ENCODE assay signal across 10 cellular contexts in genomic region chr19:45876411-45877197, GRCh38. TPM values are rescaled to one million over a fixed set of nuclear protein-coding genes. Genes with fewer than 3 reads are reported as not detected.
DNase-seq lines count a peak whose midpoint lies in the region; ATAC-seq and TF ChIP-seq lines count a peak whose summit lies in the region.
"Had no signal": no experiment of that assay in that cellular context is flagged by ENCODE, and none has a peak within 500 bp of the region (broad histone marks: within the 10 kb centered on the region; RNA-seq: fewer than 3 reads in every experiment).

No MANE protein-coding gene starts in this region.

- peak overlapping the region; percentile 54 for H3K4me3 Mint-ChIP-seq in CD8-positive, alpha-beta T cell

- H3K36me3 ChIP-seq in CD8-positive, alpha-beta T cell (ENCODE audit: insufficient read depth, low read length): no peaks in the 10 kb centered on the region
- H3K36me3 ChIP-seq in parathyroid adenoma (ENCODE audit: control insufficient read depth, insufficient read depth, low read length): no peaks in the 10 kb centered on the region
- no peaks in the 10 kb centered on the region for H3K36me3 ChIP-seq in testis (ENCODE audit: low read depth, missing control alignments)

- no peak for TF ChIP-seq CTCF in CD8-positive, alpha-beta T cell (IDR thresholded peaks at IDR 0.05)
- TF ChIP-seq CTCF in fibroblast of villous mesenchyme (IDR thresholded peaks at IDR 0.05; ENCODE audit: insufficient read depth, low read depth, low read length) (no peak), parathyroid adenoma (IDR thresholded peaks at IDR 0.05) (no peak), testis (IDR thresholded peaks at IDR 0.05) (no peak)

- H2AFZ ChIP-seq in parathyroid adenoma: peak overlapping the region; percentile 62

- H3K4me1 Mint-ChIP-seq in CD8-positive, alpha-beta T cell (ENCODE audit: low read depth): peaks cover 13% of the 10 kb centered on the region

- H3K9me3 ChIP-seq in CD8-positive, alpha-beta T cell (ENCODE audit: low read length): no peaks in the 10 kb centered on the region
- no peaks in the 10 kb centered on the region for H3K9me3 ChIP-seq in parathyroid adenoma (ENCODE audit: control insufficient read depth, low read length)
- no peaks in the 10 kb centered on the region for H3K9me3 ChIP-seq in testis

- no peak for DNase-seq in CD8-positive, alpha-beta T cell
- DNase-seq in T-helper 9 cell (peak; percentile 13), fibroblast of villous mesenchyme (ENCODE audit: low read depth) (peak; percentile 27), mesenteric fat pad (ENCODE audit: low spot score) (no peak), testis (no peak), EL (no peak)
- DNase-seq: SIG-M5 had no signal

- 27 to 61% methylated on average over 22 to 27 of the region's 41 CpGs for WGBS in testis, 2 donors

- H3K27me3 Mint-ChIP-seq in CD8-positive, alpha-beta T cell (ENCODE audit: low read depth): peaks cover 34% of the 10 kb centered on the region

- no peak overlapping the region for H3K27ac Mint-ChIP-seq in CD8-positive, alpha-beta T cell

- no peak overlapping the region for H3K27ac ChIP-seq in CD8-positive, alpha-beta T cell (ENCODE audit: low read depth, low read length)
- H3K27ac ChIP-seq in parathyroid adenoma (peak overlapping the region; percentile 39), testis (peak overlapping the region in 1 of 2 donors; percentile 47)

- H3K4me2 ChIP-seq in parathyroid adenoma (ENCODE audit: low read length): no peak overlapping the region

- H3K79me2 ChIP-seq in parathyroid adenoma: no peaks in the 10 kb centered on the region

- intact Hi-C loops in CD8-positive, alpha-beta T cell (cut with DNase I, micrococcal nuclease): no loop called here
- intact Hi-C loops in testis (cut with DNase I; ENCODE audit: low total_unique reads): no loop called here

- H3K4me3 ChIP-seq in CD8-positive, alpha-beta T cell (ENCODE audit: low read depth, low read length): no peak overlapping the region
- peak overlapping the region; percentile 15 for H3K4me3 ChIP-seq in fibroblast of villous mesenchyme (ENCODE audit: low read depth, low read length)
- H3K4me3 ChIP-seq in parathyroid adenoma (ENCODE audit: low read depth, low read length): no peak overlapping the region
- H3K4me3 ChIP-seq in testis: peak overlapping the region in 1 of 2 donors; percentile 33

- no peaks in the 10 kb centered on the region for H3K27me3 ChIP-seq in CD8-positive, alpha-beta T cell (ENCODE audit: insufficient read depth, low read length)
- no peaks in the 10 kb centered on the region for H3K27me3 ChIP-seq in parathyroid adenoma (ENCODE audit: control insufficient read depth, insufficient read depth, low read length)
- no peaks in the 10 kb centered on the region for H3K27me3 ChIP-seq in testis

- CTCF ChIA-PET in CD8-positive, alpha-beta T cell (lab: Charles Lee): no interaction called here

- TF ChIP-seq POLR2A in testis (IDR thresholded peaks at IDR 0.05): no peak

- H3K9me3 Mint-ChIP-seq in CD8-positive, alpha-beta T cell: no peaks in the 10 kb centered on the region

- H3K9ac ChIP-seq in parathyroid adenoma: no peak overlapping the region

- peak; percentile 58 for ATAC-seq in CD8-positive, alpha-beta T cell
- ATAC-seq in GM21528 (IDR thresholded peaks at IDR 0.05; ENCODE audit: low FRiP score, unreplicated experiment): no peak

- H3K4me1 ChIP-seq in CD8-positive, alpha-beta T cell (ENCODE audit: insufficient read depth, low read length): peaks cover 10% of the 10 kb centered on the region
- H3K4me1 ChIP-seq in parathyroid adenoma: no peaks in the 10 kb centered on the region
- peaks cover 9% of the 10 kb centered on the region for H3K4me1 ChIP-seq in testis

- H3K36me3 Mint-ChIP-seq in CD8-positive, alpha-beta T cell: no peaks in the 10 kb centered on the region

- POLR2A ChIA-PET in CD8-positive, alpha-beta T cell (lab: Charles Lee): no interaction called here

RNA-seq across cellular contexts. Expression of gene IRF2BP1, which starts 9.3 kb away (rescaled TPM):
- 10 to 100 TPM; 17.7 to 19.6 TPM for total RNA-seq in CD8-positive, alpha-beta T cell
- total RNA-seq in fibroblast of villous mesenchyme (26.3 and 30.9 TPM in 2 replicates), mesenteric fat pad (14.0 TPM), testis (10 to 100 TPM; 36.0 to 48.3 TPM)
- 13.8 TPM for polyA plus RNA-seq in testis (ENCODE audit: insufficient read depth, low read depth, low replicate concordance)

RNA-seq across cellular contexts. Expression of gene FOXA3, which starts 12.5 kb away (rescaled TPM):
- total RNA-seq in CD8-positive, alpha-beta T cell: not detected
- total RNA-seq in fibroblast of villous mesenchyme (not detected in 2 replicates), mesenteric fat pad (not detected), testis (1 to 10 TPM; 1.5 to 1.7 TPM)
- 1.7 TPM for polyA plus RNA-seq in testis (ENCODE audit: insufficient read depth, low read depth, low replicate concordance)
- total RNA-seq: glomerular endothelial cell had no signal

RNA-seq across cellular contexts. Expression of gene SYMPK, which starts 13.7 kb away (rescaled TPM):
- 10 to 100 TPM; 52.6 to 54.2 TPM for total RNA-seq in CD8-positive, alpha-beta T cell
- total RNA-seq in fibroblast of villous mesenchyme (37.1 and 38.7 TPM in 2 replicates), mesenteric fat pad (52.8 TPM), testis (100 to 1,000 TPM; 123 to 142 TPM)
- 195 TPM for polyA plus RNA-seq in testis (ENCODE audit: insufficient read depth, low read depth, low replicate concordance)

RNA-seq across cellular contexts. Expression of gene MYPOP, which starts 25.8 kb away (rescaled TPM):
- 1 to 10 TPM; 3.4 to 3.5 TPM for total RNA-seq in CD8-positive, alpha-beta T cell
- 2.6 TPM in 2 replicates for total RNA-seq in fibroblast of villous mesenchyme
- 10.2 TPM for total RNA-seq in mesenteric fat pad
- total RNA-seq in testis: 10 to 100 TPM in 1 of 2 donors, 1 to 10 TPM in 1; 9.4 to 11.1 TPM
- polyA plus RNA-seq in testis (ENCODE audit: insufficient read depth, low read depth, low replicate concordance): 9.5 TPM

RNA-seq across cellular contexts. Expression of gene NANOS2, which starts 38.0 kb away (rescaled TPM):
- not detected for total RNA-seq in CD8-positive, alpha-beta T cell
- not detected in 2 replicates for total RNA-seq in fibroblast of villous mesenchyme
- not detected for total RNA-seq in mesenteric fat pad
- 1 to 10 TPM; 4.8 to 5.1 TPM for total RNA-seq in testis
- 4.8 TPM for polyA plus RNA-seq in testis (ENCODE audit: insufficient read depth, low read depth, low replicate concordance)
- total RNA-seq: glomerular endothelial cell had no signal

Comparison
In these comparisons a context has a peak if more than half of its experiments do, and no peak if none do; other contexts are left out.
1. DNase-seq: peak in T-helper 9 cell (single experiment) and fibroblast of villous mesenchyme (single experiment); none in CD8-positive, alpha-beta T cell (0 of 7), mesenteric fat pad (single experiment), testis (single experiment) and EL (single experiment).